Comparison of ENCODE assay signal across 10 cellular contexts in genomic region chr4:111960241-111960667, GRCh38.
DNase-seq lines count a peak whose midpoint lies in the region; ATAC-seq and TF ChIP-seq lines count a peak whose summit lies in the region.
"Had no signal": no experiment of that assay in that cellular context is flagged by ENCODE, and none has a peak within 500 bp of the region (broad histone marks: within the 10 kb centered on the region; RNA-seq: fewer than 3 reads in every experiment).

No MANE protein-coding gene starts in this region.

- DNase-seq in A172 (ENCODE audit: low spot score) = peak; percentile 52
- DNase-seq in PC-3 = peak; percentile 44
- DNase-seq in left lung = no peak
- DNase-seq in T-helper 9 cell = no peak
- DNase-seq in CD8-positive, alpha-beta T cell = no peak
- DNase-seq in stimulated activated naive CD4-positive, alpha-beta T cell (lab: John Stamatoyannopoulos, UW) = no peak
- DNase-seq: hypothalamus had no signal

- H3K27ac ChIP-seq in PC-3 (ENCODE audit: low read length) (no peak overlapping the region), left lung (no peak overlapping the region)
- no peak overlapping the region for H3K27ac ChIP-seq in CD8-positive, alpha-beta T cell (ENCODE audit: low read depth, low read length)

- intact Hi-C loops in PC-3 (cut with micrococcal nuclease) (no loop called here), left lung (cut with DNase I) (no loop called here)
- intact Hi-C loops in CD8-positive, alpha-beta T cell (cut with DNase I, micrococcal nuclease) = no loop called here

- H4K20me1 ChIP-seq in PC-3 (ENCODE audit: low read length) = no peaks in the 10 kb centered on the region

- no peak overlapping the region for H2AFZ ChIP-seq in PC-3 (ENCODE audit: low read length)

- no peak overlapping the region for H3K9ac ChIP-seq in PC-3 (ENCODE audit: low read length)

- H3K36me3 Mint-ChIP-seq in CD8-positive, alpha-beta T cell = no peaks in the 10 kb centered on the region

- no peaks in the 10 kb centered on the region for H3K9me2 ChIP-seq in PC-3 (replicated peaks; ENCODE audit: low read length)

- H3K27me3 ChIP-seq in PC-3 (ENCODE audit: low read length) (no peaks in the 10 kb centered on the region), left lung (no peaks in the 10 kb centered on the region)
- H3K27me3 ChIP-seq in CD8-positive, alpha-beta T cell (ENCODE audit: insufficient read depth, low read length) = no peaks in the 10 kb centered on the region

- H3K27me3 Mint-ChIP-seq in CD8-positive, alpha-beta T cell (ENCODE audit: low read depth) = no peaks in the 10 kb centered on the region
- H3K27me3 Mint-ChIP-seq: B cell had no signal

- POLR2A ChIA-PET in PC-3 (lab: Charles Lee; ENCODE audit: unreplicated experiment) = no interaction called here
- POLR2A ChIA-PET in CD8-positive, alpha-beta T cell (lab: Charles Lee) = no interaction called here

- no peak for TF ChIP-seq CTCF in PC-3 (conservative IDR thresholded peaks at IDR 0.05; ENCODE audit: low read depth, low read length)
- no peak for TF ChIP-seq CTCF in left lung (IDR thresholded peaks at IDR 0.05)
- no peak for TF ChIP-seq CTCF in CD8-positive, alpha-beta T cell (IDR thresholded peaks at IDR 0.05)

- no peak overlapping the region for H3K4me3 ChIP-seq in PC-3 (ENCODE audit: low read length)
- H3K4me3 ChIP-seq in left lung = no peak overlapping the region
- H3K4me3 ChIP-seq in CD8-positive, alpha-beta T cell (ENCODE audit: low read depth, low read length) = no peak overlapping the region

- no peaks in the 10 kb centered on the region for H3K79me2 ChIP-seq in PC-3 (ENCODE audit: low read length)

- CTCF ChIA-PET in PC-3 (lab: Charles Lee) = no interaction called here
- CTCF ChIA-PET in CD8-positive, alpha-beta T cell (lab: Charles Lee) = no interaction called here

- H3K27ac Mint-ChIP-seq in CD8-positive, alpha-beta T cell = no peak overlapping the region
- H3K27ac Mint-ChIP-seq: B cell had no signal

- no peak overlapping the region for H3K4me3 Mint-ChIP-seq in CD8-positive, alpha-beta T cell
- H3K4me3 Mint-ChIP-seq: B cell had no signal

- no peaks in the 10 kb centered on the region for H3K4me1 Mint-ChIP-seq in CD8-positive, alpha-beta T cell (ENCODE audit: low read depth)

- BruUV-seq in PC-3 (replicated peaks; lab: Mats Ljungman, UMichigan) = no TSS peak

- no peaks in the 10 kb centered on the region for H3K9me3 ChIP-seq in PC-3 (ENCODE audit: low read length)
- H3K9me3 ChIP-seq in left lung = no peaks in the 10 kb centered on the region
- H3K9me3 ChIP-seq in CD8-positive, alpha-beta T cell (ENCODE audit: low read length) = no peaks in the 10 kb centered on the region

- H3K4me1 ChIP-seq in PC-3 (ENCODE audit: insufficient read depth, low read length) (peaks cover 8% of the 10 kb centered on the region; the same call in 1 of the 2 replicates), left lung (no peaks in the 10 kb centered on the region)
- no peaks in the 10 kb centered on the region for H3K4me1 ChIP-seq in CD8-positive, alpha-beta T cell (ENCODE audit: insufficient read depth, low read length)

- no peaks in the 10 kb centered on the region for H3F3A ChIP-seq in PC-3 (ENCODE audit: low read length, unreplicated experiment)

- no peak overlapping the region for H3K4me2 ChIP-seq in PC-3 (ENCODE audit: low read length)

- no peaks in the 10 kb centered on the region for H3K9me3 Mint-ChIP-seq in CD8-positive, alpha-beta T cell

- peak; percentile 90 for ATAC-seq in GM19043 (IDR thresholded peaks at IDR 0.05; ENCODE audit: low read depth, unreplicated experiment)
- ATAC-seq in HG02938 (IDR thresholded peaks at IDR 0.05; ENCODE audit: unreplicated experiment) = peak; percentile 93
- ATAC-seq in PC-3 = no peak; the same call in 1 of the 2 replicates
- no peak for ATAC-seq in left lung
- no peak for ATAC-seq in CD8-positive, alpha-beta T cell

- H3K36me3 ChIP-seq in PC-3 (ENCODE audit: low read depth, low read length) (no peaks in the 10 kb centered on the region), left lung (no peaks in the 10 kb centered on the region)
- H3K36me3 ChIP-seq in CD8-positive, alpha-beta T cell (ENCODE audit: insufficient read depth, low read length) = no peaks in the 10 kb centered on the region

Comparison
In these comparisons a context has a peak if more than half of its experiments do, and no peak if none do; other contexts are left out.
1. DNase-seq: peak in A172 (single experiment) and PC-3 (single experiment); none in left lung (0 of 2), T-helper 9 cell (single experiment), CD8-positive, alpha-beta T cell (0 of 7) and stimulated activated naive CD4-positive, alpha-beta T cell (0 of 6).
2. ATAC-seq: peak in GM19043 (single experiment) and HG02938 (single experiment); none in PC-3 (single experiment), left lung (single experiment) and CD8-positive, alpha-beta T cell (single experiment).